In genomic region chr3:73561494-73561893, GRCh38 we compare ENCODE assay signal across 14 cellular contexts.
"Had no signal": no experiment of that assay in that cellular context is flagged by ENCODE, and none has a peak within 500 bp of the region (broad histone marks: within the 10 kb centered on the region; RNA-seq: fewer than 3 reads in every experiment).

No MANE protein-coding gene starts in this region.

- H3K27ac ChIP-seq: brain microvascular endothelial cell, skin epidermis, WERI-Rb-1 had no signal

- DNase-seq: activated CD4-positive, alpha-beta memory T cell treated with anti-CD3 and anti-CD28 coated beads for 36 hours; activated CD4-positive, alpha-beta T cell treated with anti-CD3 and anti-CD28 coated beads for 36 hours; activated CD8-positive, alpha-beta memory T cell treated with anti-CD3 and anti-CD28 coated beads, Interleukin-2, amount 10 ng/mL, durations not matched to agents 7 days and 5 days; activated effector memory CD4-positive, alpha-beta T cell treated with anti-CD3 and anti-CD28 coated beads, Interleukin-2, amount 50 U/mL, for 16 hours; activated naive CD8-positive, alpha-beta T cell treated with anti-CD3 and anti-CD28 coated beads for 36 hours; activated T-cell treated with anti-CD3 and anti-CD28 coated beads, Interleukin-2, amount 50 U/mL, for 1 hour; brain microvascular endothelial cell; effector memory CD4-positive, alpha-beta T cell; islet precursor cell; naive thymus-derived CD8-positive, alpha-beta T cell; T-helper 1 cell; WERI-Rb-1 had no signal

- H3K9me3 ChIP-seq: tibial nerve had no signal

- H3K27me3 ChIP-seq: brain microvascular endothelial cell, tibial nerve had no signal

- H3K36me3 ChIP-seq: brain microvascular endothelial cell, tibial nerve, WERI-Rb-1 had no signal

- H3K4me3 ChIP-seq: skin epidermis, tibial nerve had no signal
